ENCODE assay signal across 1 cellular context in the genomic region with DNA sequence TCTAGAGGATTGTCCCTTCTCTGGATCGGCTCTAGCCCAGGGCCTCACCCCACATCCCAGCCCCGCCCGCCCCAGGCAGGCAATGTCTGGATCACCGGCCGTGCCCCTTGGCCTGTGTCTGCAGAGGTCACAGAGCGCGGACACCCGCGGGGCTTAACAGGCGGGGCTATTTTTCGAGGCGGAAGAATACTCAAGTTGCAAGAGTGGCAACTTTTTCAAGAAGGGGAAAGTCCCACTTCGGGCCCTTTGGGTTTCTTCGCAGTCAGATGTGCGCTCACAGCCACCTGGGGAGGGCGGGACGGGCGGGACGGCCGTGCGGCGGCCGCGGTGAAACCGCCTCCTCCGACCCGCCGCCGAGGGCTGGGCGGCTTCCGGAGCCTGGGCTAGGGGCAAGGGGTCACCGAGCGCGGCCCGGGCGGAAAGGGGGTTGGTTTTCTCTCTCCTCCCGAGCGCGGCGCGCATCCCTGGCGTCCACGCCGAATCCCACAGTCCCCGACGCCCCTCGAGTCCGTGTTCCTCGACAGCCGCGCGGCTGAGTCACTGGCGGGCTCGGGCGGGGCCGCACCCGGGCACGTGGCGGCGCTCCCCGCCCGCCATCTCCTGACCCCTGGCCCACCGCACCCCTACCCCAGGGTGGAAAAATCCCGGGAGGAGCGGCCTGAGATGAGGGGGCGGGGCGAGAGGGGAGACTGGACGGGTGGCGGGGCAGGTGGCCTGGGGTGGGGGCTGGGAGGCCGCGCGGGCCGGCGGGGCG.
TF ChIP-seq lines count a peak whose summit lies in the region.

No MANE protein-coding gene starts in this region.

TF ChIP-seq in HepG2, 621 proteins besides CTCF, POLR2A, EP300 and RAD21 (continues in another document):
- TF ChIP-seq ZSCAN30 (CRISPR knock-in tag; IDR thresholded peaks at IDR 0.05): no peak
- TF ChIP-seq NCOA2 (CRISPR knock-in tag; IDR thresholded peaks at IDR 0.05): no peak; the same call in 1 of the 2 replicates
- peak; percentile 26 for TF ChIP-seq HOXA3 (CRISPR knock-in tag; IDR thresholded peaks at IDR 0.05)
- TF ChIP-seq, protein P1, sequence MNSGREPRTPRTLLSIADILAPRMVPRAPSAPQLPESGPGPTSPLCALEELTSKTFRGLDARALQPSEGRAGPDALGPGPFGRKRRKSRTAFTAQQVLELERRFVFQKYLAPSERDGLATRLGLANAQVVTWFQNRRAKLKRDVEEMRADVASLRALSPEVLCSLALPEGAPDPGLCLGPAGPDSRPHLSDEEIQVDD (CRISPR knock-in tag; IDR thresholded peaks at IDR 0.05; ENCODE audit: borderline replicate concordance): no peak
- TF ChIP-seq KLF9 (CRISPR knock-in tag; IDR thresholded peaks at IDR 0.05; ENCODE audit: low read depth): no peak
- TF ChIP-seq ZNF460 (CRISPR knock-in tag; IDR thresholded peaks at IDR 0.05; ENCODE audit: borderline replicate concordance): peak; percentile 13; the same call in 1 of the 2 replicates
- no peak for TF ChIP-seq MBNL3 (CRISPR knock-in tag; conservative IDR thresholded peaks at IDR 0.05)
- TF ChIP-seq GPN1 (CRISPR knock-in tag; IDR thresholded peaks at IDR 0.05; ENCODE audit: borderline replicate concordance): no peak
- TF ChIP-seq, protein P2, sequence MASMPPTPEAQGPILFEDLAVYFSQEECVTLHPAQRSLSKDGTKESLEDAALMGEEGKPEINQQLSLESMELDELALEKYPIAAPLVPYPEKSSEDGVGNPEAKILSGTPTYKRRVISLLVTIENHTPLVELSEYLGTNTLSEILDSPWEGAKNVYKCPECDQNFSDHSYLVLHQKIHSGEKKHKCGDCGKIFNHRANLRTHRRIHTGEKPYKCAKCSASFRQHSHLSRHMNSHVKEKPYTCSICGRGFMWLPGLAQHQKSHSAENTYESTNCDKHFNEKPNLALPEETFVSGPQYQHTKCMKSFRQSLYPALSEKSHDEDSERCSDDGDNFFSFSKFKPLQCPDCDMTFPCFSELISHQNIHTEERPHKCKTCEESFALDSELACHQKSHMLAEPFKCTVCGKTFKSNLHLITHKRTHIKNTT (CRISPR knock-in tag; IDR thresholded peaks at IDR 0.05): no peak
- TF ChIP-seq, protein P3, sequence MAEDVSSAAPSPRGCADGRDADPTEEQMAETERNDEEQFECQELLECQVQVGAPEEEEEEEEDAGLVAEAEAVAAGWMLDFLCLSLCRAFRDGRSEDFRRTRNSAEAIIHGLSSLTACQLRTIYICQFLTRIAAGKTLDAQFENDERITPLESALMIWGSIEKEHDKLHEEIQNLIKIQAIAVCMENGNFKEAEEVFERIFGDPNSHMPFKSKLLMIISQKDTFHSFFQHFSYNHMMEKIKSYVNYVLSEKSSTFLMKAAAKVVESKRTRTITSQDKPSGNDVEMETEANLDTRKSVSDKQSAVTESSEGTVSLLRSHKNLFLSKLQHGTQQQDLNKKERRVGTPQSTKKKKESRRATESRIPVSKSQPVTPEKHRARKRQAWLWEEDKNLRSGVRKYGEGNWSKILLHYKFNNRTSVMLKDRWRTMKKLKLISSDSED (CRISPR knock-in tag; IDR thresholded peaks at IDR 0.05): no peak
- no peak for TF ChIP-seq FOXM1 (CRISPR knock-in tag; IDR thresholded peaks at IDR 0.05)
- no peak for TF ChIP-seq ADNP (CRISPR knock-in tag; IDR thresholded peaks at IDR 0.05)
- TF ChIP-seq, protein P4, sequence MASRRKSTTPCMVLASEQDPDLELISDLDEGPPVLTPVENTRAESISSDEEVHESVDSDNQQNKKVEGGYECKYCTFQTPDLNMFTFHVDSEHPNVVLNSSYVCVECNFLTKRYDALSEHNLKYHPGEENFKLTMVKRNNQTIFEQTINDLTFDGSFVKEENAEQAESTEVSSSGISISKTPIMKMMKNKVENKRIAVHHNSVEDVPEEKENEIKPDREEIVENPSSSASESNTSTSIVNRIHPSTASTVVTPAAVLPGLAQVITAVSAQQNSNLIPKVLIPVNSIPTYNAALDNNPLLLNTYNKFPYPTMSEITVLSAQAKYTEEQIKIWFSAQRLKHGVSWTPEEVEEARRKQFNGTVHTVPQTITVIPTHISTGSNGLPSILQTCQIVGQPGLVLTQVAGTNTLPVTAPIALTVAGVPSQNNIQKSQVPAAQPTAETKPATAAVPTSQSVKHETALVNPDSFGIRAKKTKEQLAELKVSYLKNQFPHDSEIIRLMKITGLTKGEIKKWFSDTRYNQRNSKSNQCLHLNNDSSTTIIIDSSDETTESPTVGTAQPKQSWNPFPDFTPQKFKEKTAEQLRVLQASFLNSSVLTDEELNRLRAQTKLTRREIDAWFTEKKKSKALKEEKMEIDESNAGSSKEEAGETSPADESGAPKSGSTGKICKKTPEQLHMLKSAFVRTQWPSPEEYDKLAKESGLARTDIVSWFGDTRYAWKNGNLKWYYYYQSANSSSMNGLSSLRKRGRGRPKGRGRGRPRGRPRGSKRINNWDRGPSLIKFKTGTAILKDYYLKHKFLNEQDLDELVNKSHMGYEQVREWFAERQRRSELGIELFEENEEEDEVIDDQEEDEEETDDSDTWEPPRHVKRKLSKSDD (CRISPR knock-in tag; IDR thresholded peaks at IDR 0.05; ENCODE audit: low read depth): no peak
- peak; percentile 26; the same call in 1 of the 2 replicates for TF ChIP-seq MXD4 (CRISPR knock-in tag; IDR thresholded peaks at IDR 0.05)
- TF ChIP-seq SP2 (CRISPR knock-in tag; IDR thresholded peaks at IDR 0.05): no peak
- TF ChIP-seq, protein P5, sequence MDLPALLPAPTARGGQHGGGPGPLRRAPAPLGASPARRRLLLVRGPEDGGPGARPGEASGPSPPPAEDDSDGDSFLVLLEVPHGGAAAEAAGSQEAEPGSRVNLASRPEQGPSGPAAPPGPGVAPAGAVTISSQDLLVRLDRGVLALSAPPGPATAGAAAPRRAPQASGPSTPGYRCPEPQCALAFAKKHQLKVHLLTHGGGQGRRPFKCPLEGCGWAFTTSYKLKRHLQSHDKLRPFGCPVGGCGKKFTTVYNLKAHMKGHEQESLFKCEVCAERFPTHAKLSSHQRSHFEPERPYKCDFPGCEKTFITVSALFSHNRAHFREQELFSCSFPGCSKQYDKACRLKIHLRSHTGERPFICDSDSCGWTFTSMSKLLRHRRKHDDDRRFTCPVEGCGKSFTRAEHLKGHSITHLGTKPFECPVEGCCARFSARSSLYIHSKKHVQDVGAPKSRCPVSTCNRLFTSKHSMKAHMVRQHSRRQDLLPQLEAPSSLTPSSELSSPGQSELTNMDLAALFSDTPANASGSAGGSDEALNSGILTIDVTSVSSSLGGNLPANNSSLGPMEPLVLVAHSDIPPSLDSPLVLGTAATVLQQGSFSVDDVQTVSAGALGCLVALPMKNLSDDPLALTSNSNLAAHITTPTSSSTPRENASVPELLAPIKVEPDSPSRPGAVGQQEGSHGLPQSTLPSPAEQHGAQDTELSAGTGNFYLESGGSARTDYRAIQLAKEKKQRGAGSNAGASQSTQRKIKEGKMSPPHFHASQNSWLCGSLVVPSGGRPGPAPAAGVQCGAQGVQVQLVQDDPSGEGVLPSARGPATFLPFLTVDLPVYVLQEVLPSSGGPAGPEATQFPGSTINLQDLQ (CRISPR knock-in tag; IDR thresholded peaks at IDR 0.05): no peak
- TF ChIP-seq PRMT3 (CRISPR knock-in tag; IDR thresholded peaks at IDR 0.05; ENCODE audit: borderline replicate concordance, low read depth): no peak
- no peak for TF ChIP-seq MIER2 (CRISPR knock-in tag; IDR thresholded peaks at IDR 0.05)
- no peak for TF ChIP-seq KLF13 (CRISPR knock-in tag; IDR thresholded peaks at IDR 0.05)
- TF ChIP-seq ZNF207 (IDR thresholded peaks at IDR 0.05; ENCODE audit: borderline replicate concordance): no peak
- TF ChIP-seq NCOA5 (CRISPR knock-in tag; IDR thresholded peaks at IDR 0.05): 0 out of 2 replicates have a peak, but pooled peaks have one; percentile 25
- TF ChIP-seq ZNF816 (CRISPR knock-in tag; IDR thresholded peaks at IDR 0.05; ENCODE audit: borderline replicate concordance): no peak
- TF ChIP-seq, protein P6, sequence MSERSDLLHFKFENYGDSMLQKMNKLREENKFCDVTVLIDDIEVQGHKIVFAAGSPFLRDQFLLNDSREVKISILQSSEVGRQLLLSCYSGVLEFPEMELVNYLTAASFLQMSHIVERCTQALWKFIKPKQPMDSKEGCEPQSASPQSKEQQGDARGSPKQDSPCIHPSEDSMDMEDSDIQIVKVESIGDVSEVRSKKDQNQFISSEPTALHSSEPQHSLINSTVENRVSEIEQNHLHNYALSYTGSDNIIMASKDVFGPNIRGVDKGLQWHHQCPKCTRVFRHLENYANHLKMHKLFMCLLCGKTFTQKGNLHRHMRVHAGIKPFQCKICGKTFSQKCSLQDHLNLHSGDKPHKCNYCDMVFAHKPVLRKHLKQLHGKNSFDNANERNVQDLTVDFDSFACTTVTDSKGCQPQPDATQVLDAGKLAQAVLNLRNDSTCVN (CRISPR knock-in tag; IDR thresholded peaks at IDR 0.05; ENCODE audit: borderline replicate concordance): peak; percentile 91
- TF ChIP-seq ZNF792 (CRISPR knock-in tag; IDR thresholded peaks at IDR 0.05): no peak
- TF ChIP-seq MYNN (CRISPR knock-in tag; IDR thresholded peaks at IDR 0.05; ENCODE audit: low read depth): no peak
- no peak for TF ChIP-seq ZBTB8A (CRISPR knock-in tag; IDR thresholded peaks at IDR 0.05; ENCODE audit: borderline replicate concordance, low read depth)
- TF ChIP-seq, protein P7, sequence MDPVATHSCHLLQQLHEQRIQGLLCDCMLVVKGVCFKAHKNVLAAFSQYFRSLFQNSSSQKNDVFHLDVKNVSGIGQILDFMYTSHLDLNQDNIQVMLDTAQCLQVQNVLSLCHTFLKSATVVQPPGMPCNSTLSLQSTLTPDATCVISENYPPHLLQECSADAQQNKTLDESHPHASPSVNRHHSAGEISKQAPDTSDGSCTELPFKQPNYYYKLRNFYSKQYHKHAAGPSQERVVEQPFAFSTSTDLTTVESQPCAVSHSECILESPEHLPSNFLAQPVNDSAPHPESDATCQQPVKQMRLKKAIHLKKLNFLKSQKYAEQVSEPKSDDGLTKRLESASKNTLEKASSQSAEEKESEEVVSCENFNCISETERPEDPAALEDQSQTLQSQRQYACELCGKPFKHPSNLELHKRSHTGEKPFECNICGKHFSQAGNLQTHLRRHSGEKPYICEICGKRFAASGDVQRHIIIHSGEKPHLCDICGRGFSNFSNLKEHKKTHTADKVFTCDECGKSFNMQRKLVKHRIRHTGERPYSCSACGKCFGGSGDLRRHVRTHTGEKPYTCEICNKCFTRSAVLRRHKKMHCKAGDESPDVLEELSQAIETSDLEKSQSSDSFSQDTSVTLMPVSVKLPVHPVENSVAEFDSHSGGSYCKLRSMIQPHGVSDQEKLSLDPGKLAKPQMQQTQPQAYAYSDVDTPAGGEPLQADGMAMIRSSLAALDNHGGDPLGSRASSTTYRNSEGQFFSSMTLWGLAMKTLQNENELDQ (CRISPR knock-in tag; IDR thresholded peaks at IDR 0.05; ENCODE audit: borderline replicate concordance): no peak
- TF ChIP-seq, protein P8, sequence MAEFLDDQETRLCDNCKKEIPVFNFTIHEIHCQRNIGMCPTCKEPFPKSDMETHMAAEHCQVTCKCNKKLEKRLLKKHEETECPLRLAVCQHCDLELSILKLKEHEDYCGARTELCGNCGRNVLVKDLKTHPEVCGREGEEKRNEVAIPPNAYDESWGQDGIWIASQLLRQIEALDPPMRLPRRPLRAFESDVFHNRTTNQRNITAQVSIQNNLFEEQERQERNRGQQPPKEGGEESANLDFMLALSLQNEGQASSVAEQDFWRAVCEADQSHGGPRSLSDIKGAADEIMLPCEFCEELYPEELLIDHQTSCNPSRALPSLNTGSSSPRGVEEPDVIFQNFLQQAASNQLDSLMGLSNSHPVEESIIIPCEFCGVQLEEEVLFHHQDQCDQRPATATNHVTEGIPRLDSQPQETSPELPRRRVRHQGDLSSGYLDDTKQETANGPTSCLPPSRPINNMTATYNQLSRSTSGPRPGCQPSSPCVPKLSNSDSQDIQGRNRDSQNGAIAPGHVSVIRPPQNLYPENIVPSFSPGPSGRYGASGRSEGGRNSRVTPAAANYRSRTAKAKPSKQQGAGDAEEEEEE (CRISPR knock-in tag; IDR thresholded peaks at IDR 0.05; ENCODE audit: borderline replicate concordance): no peak
- TF ChIP-seq, protein P9, sequence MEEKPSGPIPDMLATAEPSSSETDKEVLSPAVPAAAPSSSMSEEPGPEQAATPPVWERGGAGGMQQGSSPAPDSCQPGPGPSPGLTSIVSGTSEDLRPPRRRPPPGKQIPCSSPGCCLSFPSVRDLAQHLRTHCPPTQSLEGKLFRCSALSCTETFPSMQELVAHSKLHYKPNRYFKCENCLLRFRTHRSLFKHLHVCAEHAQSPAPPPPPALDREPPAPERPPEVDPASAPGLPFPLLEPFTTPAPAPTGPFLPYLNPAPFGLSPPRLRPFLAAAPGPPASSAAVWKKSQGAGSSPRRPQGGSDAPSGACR (CRISPR knock-in tag; IDR thresholded peaks at IDR 0.05): no peak
- no peak for TF ChIP-seq ZSCAN22 (CRISPR knock-in tag; IDR thresholded peaks at IDR 0.05)
- no peak; the same call in 1 of the 2 replicates for TF ChIP-seq ZNF124 (CRISPR knock-in tag; IDR thresholded peaks at IDR 0.05)
- TF ChIP-seq ZNF775 (CRISPR knock-in tag; IDR thresholded peaks at IDR 0.05; ENCODE audit: borderline replicate concordance): no peak
- peak; percentile 54; the same call in 1 of the 2 replicates for TF ChIP-seq EEA1 (CRISPR knock-in tag; IDR thresholded peaks at IDR 0.05; ENCODE audit: borderline replicate concordance)
- TF ChIP-seq, protein P10, sequence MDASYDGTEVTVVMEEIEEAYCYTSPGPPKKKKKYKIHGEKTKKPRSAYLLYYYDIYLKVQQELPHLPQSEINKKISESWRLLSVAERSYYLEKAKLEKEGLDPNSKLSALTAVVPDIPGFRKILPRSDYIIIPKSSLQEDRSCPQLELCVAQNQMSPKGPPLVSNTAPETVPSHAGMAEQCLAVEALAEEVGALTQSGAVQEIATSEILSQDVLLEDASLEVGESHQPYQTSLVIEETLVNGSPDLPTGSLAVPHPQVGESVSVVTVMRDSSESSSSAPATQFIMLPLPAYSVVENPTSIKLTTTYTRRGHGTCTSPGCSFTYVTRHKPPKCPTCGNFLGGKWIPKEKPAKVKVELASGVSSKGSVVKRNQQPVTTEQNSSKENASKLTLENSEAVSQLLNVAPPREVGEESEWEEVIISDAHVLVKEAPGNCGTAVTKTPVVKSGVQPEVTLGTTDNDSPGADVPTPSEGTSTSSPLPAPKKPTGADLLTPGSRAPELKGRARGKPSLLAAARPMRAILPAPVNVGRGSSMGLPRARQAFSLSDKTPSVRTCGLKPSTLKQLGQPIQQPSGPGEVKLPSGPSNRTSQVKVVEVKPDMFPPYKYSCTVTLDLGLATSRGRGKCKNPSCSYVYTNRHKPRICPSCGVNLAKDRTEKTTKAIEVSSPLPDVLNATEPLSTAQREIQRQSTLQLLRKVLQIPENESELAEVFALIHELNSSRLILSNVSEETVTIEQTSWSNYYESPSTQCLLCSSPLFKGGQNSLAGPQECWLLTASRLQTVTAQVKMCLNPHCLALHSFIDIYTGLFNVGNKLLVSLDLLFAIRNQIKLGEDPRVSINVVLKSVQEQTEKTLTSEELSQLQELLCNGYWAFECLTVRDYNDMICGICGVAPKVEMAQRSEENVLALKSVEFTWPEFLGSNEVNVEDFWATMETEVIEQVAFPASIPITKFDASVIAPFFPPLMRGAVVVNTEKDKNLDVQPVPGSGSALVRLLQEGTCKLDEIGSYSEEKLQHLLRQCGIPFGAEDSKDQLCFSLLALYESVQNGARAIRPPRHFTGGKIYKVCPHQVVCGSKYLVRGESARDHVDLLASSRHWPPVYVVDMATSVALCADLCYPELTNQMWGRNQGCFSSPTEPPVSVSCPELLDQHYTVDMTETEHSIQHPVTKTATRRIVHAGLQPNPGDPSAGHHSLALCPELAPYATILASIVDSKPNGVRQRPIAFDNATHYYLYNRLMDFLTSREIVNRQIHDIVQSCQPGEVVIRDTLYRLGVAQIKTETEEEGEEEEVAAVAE (CRISPR knock-in tag; IDR thresholded peaks at IDR 0.05; ENCODE audit: borderline replicate concordance): no peak
- TF ChIP-seq RFXAP (CRISPR knock-in tag; IDR thresholded peaks at IDR 0.05; ENCODE audit: borderline replicate concordance): no peak; the same call in 1 of the 2 replicates
- TF ChIP-seq ARID2 (CRISPR knock-in tag; IDR thresholded peaks at IDR 0.05; ENCODE audit: borderline replicate concordance): no peak
- TF ChIP-seq TCF12 (IDR thresholded peaks at IDR 0.05): no peak
- TF ChIP-seq TCF12 (CRISPR knock-in tag; IDR thresholded peaks at IDR 0.05): peak; percentile 75; the same call in 1 of the 2 replicates
- TF ChIP-seq ZMYM4 (CRISPR knock-in tag; IDR thresholded peaks at IDR 0.05): no peak
- no peak for TF ChIP-seq ZKSCAN8 (CRISPR knock-in tag; IDR thresholded peaks at IDR 0.05; ENCODE audit: borderline replicate concordance)
